27 cellular contexts compared by ENCODE assay signal in genomic region chr11:47461876-47462275, GRCh38. TPM values are rescaled to one million over a fixed set of nuclear protein-coding genes. Genes with fewer than 3 reads are reported as not detected.
A peak's percentile ranks its signal among the peaks of the same experiment; 100 is the strongest.
DNase-seq lines count a peak whose midpoint lies in the region; ATAC-seq and TF ChIP-seq lines count a peak whose summit lies in the region.
"Had no signal": no experiment of that assay in that cellular context is flagged by ENCODE, and none has a peak within 500 bp of the region (broad histone marks: within the 10 kb centered on the region; RNA-seq: fewer than 3 reads in every experiment).

No MANE protein-coding gene starts in this region.

- no peaks in the 10 kb centered on the region for H3K27me3 ChIP-seq in spleen (replicated peaks in 1 of 7)
- H3K27me3 ChIP-seq: body of pancreas, heart right ventricle, SJCRH30 had no signal

- H3K9me3 Mint-ChIP-seq in effector memory CD8-positive, alpha-beta T cell: no peaks in the 10 kb centered on the region
- H3K9me3 Mint-ChIP-seq: CD14-positive monocyte; stimulated activated memory B cell treated with anti-CD40 and anti-IgM and Interleukin-4, amounts not matched to agents 10 μg/mL and 1 μg/mL and 100 μg/mL, for 72 hours; T-cell had no signal

- no peak overlapping the region for H3K27ac ChIP-seq in spleen
- H3K27ac ChIP-seq: body of pancreas, heart right ventricle, SJCRH30 had no signal

- H3K27ac Mint-ChIP-seq in effector memory CD8-positive, alpha-beta T cell: peak overlapping the region; percentile 52 to 84
- H3K27ac Mint-ChIP-seq: stimulated activated memory B cell treated with anti-CD40 and anti-IgM and Interleukin-4, amounts not matched to agents 10 μg/mL and 1 μg/mL and 100 μg/mL, for 72 hours had no signal

- H3K4me3 Mint-ChIP-seq in effector memory CD8-positive, alpha-beta T cell: no peak overlapping the region
- H3K4me3 Mint-ChIP-seq: CD14-positive monocyte; stimulated activated memory B cell treated with anti-CD40 and anti-IgM and Interleukin-4, amounts not matched to agents 10 μg/mL and 1 μg/mL and 100 μg/mL, for 72 hours; T-cell had no signal

- H3K4me1 Mint-ChIP-seq in effector memory CD8-positive, alpha-beta T cell (ENCODE audit: low read depth in 2 of 2): peaks cover 5% of the 10 kb centered on the region in 2 donors
- H3K4me1 Mint-ChIP-seq: CD14-positive monocyte had no signal

- ATAC-seq in effector memory CD8-positive, alpha-beta T cell (replicated peaks): no peak
- ATAC-seq in HG03571 (IDR thresholded peaks at IDR 0.05; ENCODE audit: unreplicated experiment) (no peak), HG02938 (IDR thresholded peaks at IDR 0.05; ENCODE audit: unreplicated experiment) (no peak)
- ATAC-seq: activated CD4-positive, CD25-positive, alpha-beta regulatory T cell treated with anti-CD3 and anti-CD28 coated beads, Interleukin-2, amount 50 U/mL, for 24 hours; body of pancreas; Panc1; right cardiac atrium; stimulated activated memory B cell treated with anti-CD40 and anti-IgM and Interleukin-4, amounts not matched to agents 10 μg/mL and 1 μg/mL and 100 μg/mL, for 72 hours; T-cell had no signal

- H3K4me3 ChIP-seq in spleen: no peak overlapping the region
- H3K4me3 ChIP-seq: body of pancreas, heart right ventricle, lung, SJCRH30 had no signal

- no peak for TF ChIP-seq CTCF in spleen (IDR thresholded peaks at IDR 0.05 in 8 of 11, conservative IDR thresholded peaks at IDR 0.05 in 3 of 11)

- peaks cover 49% of the 10 kb centered on the region for H3K36me3 Mint-ChIP-seq in effector memory CD8-positive, alpha-beta T cell (ENCODE audit: insufficient read depth)

- TF ChIP-seq POLR2A in spleen (IDR thresholded peaks at IDR 0.05): no peak

- no peaks in the 10 kb centered on the region for H3K9me3 ChIP-seq in spleen
- H3K9me3 ChIP-seq: body of pancreas, heart right ventricle, SJCRH30 had no signal

- intact Hi-C loops in spleen (cut with DNase I; ENCODE audit: low total_unique reads): no loop called here

- no peaks in the 10 kb centered on the region for H3K27me3 Mint-ChIP-seq in effector memory CD8-positive, alpha-beta T cell
- H3K27me3 Mint-ChIP-seq: stimulated activated memory B cell treated with anti-CD40 and anti-IgM and Interleukin-4, amounts not matched to agents 10 μg/mL and 1 μg/mL and 100 μg/mL, for 72 hours; T-cell had no signal

- 95 to 98% (median 97%) methylated on average over 7 of the region's 7 CpGs for WGBS in spleen, 5 donors

- peaks cover 0 to 85% (median 22%) of the 10 kb centered on the region in 6 donors for H3K36me3 ChIP-seq in spleen

- peak; percentile 17 for DNase-seq in NCI-H82 (lab: John Stamatoyannopoulos, UW)
- no peak for DNase-seq in NCI-H82 treated with DMSO at 0.1 percent for 48 hours (lab: John Stamatoyannopoulos, UW; ENCODE audit: unreplicated experiment)
- peak; percentile 60 for DNase-seq in NCI-H69 (lab: John Stamatoyannopoulos, UW)
- no peak for DNase-seq in effector memory CD8-positive, alpha-beta T cell
- peak; percentile 40 for DNase-seq in spleen
- no peak for DNase-seq in inferior parietal cortex (ENCODE audit: extremely low spot score)
- DNase-seq: 8988T; activated CD4-positive, alpha-beta T cell treated with anti-CD3 and anti-CD28 coated beads, Interleukin-2, amount 50 U/mL, for 48 hours; activated CD8-positive, alpha-beta memory T cell treated with anti-CD3 and anti-CD28 coated beads, Interleukin-2, amount 50 U/mL, for 48 hours; activated effector memory CD4-positive, alpha-beta T cell treated with anti-CD3 and anti-CD28 coated beads, Interleukin-2, amount 50 U/mL, for 16 hours; body of pancreas; erythroblast; heart right ventricle; right cardiac atrium; SJCRH30; stimulated activated CD4-positive, alpha-beta T cell treated with anti-CD3 and anti-CD28 coated beads, Interleukin-12 subunit alpha, Interleukin-12 subunit beta, amount 100 ng/mL, for 4 hours; stimulated activated CD4-positive, alpha-beta T cell treated with anti-CD3 and anti-CD28 coated beads, Interleukin-4, amount 100 ng/mL, for 1 hour; T-cell had no signal

- H3K4me1 ChIP-seq in spleen: peaks cover 0 to 19% (median 11%) of the 10 kb centered on the region in 6 donors
- H3K4me1 ChIP-seq: SJCRH30 had no signal

RNA-seq across cellular contexts. Expression of gene RAPSN, which starts 12.9 kb away (rescaled TPM):
- total RNA-seq in spleen: 1 to 10 TPM in 3 of 7 donors, under 1 TPM in 2, not detected in 2; 0.42 to 1.6 (median 1.2) TPM
- polyA plus RNA-seq in spleen: 1 to 10 TPM in 1 of 3 donors, under 1 TPM in 2; 0.53 to 1.5 (median 0.74) TPM
- total RNA-seq: body of pancreas, Daoy, temporal lobe had no signal
- polyA plus RNA-seq: CD14-positive monocyte had no signal

RNA-seq across cellular contexts. Expression of gene PSMC3, which starts 35.6 kb away (rescaled TPM):
- total RNA-seq in spleen: 10 to 100 TPM; 59.7 to 80.8 (median 66.4) TPM
- polyA plus RNA-seq in spleen: 100 to 1,000 TPM in 1 of 3 donors, 10 to 100 TPM in 2; 64.3 to 105 (median 90.0) TPM

RNA-seq across cellular contexts. Expression of gene SLC39A13, which starts 53.5 kb away (rescaled TPM):
- total RNA-seq in spleen: 10 to 100 TPM; 26.3 to 48.4 (median 43.2) TPM
- 10 to 100 TPM; 21.7 to 40.2 (median 26.0) TPM for polyA plus RNA-seq in spleen

Comparison
In these comparisons a context has a peak if more than half of its experiments do, and no peak if none do; other contexts are left out.
1. DNase-seq: peak in NCI-H82 (single experiment), NCI-H69 (single experiment) and spleen (single experiment); none in NCI-H82 treated with DMSO at 0.1 percent for 48 hours (single experiment), effector memory CD8-positive, alpha-beta T cell (0 of 3) and inferior parietal cortex (single experiment).